ENCODE assay signal across 27 cellular contexts in the genomic region with DNA sequence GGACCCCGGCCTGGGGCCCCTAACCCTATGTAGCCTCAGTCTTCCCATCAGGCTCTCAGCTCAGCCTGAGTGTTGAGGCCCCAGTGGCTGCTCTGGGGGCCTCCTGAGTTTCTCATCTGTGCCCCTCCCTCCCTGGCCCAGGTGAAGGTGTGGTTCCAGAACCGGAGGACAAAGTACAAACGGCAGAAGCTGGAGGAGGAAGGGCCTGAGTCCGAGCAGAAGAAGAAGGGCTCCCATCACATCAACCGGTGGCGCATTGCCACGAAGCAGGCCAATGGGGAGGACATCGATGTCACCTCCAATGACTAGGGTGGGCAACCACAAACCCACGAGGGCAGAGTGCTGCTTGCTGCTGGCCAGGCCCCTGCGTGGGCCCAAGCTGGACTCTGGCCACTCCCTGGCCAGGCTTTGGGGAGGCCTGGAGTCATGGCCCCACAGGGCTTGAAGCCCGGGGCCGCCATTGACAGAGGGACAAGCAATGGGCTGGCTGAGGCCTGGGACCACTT. TPM values are rescaled to one million over a fixed set of nuclear protein-coding genes. Genes with fewer than 3 reads are reported as not detected.
"Had no signal": no experiment of that assay in that cellular context is flagged by ENCODE, and none has a peak within 500 bp of the region (broad histone marks: within the 10 kb centered on the region; RNA-seq: fewer than 3 reads in every experiment).

No MANE protein-coding gene starts in this region.

- H3K4me1 ChIP-seq: gastrocnemius medialis, thyroid gland, upper lobe of left lung had no signal

- H3K27ac ChIP-seq: coronary artery, gastrocnemius medialis, neutrophil, sigmoid colon, stomach, thyroid gland, upper lobe of left lung had no signal

- H3K27me3 ChIP-seq: thyroid gland, upper lobe of left lung had no signal

- H3K4me2 ChIP-seq: smooth muscle cell had no signal

- H3K4me3 ChIP-seq: coronary artery, dorsolateral prefrontal cortex, gastrocnemius medialis, sigmoid colon, smooth muscle cell, stomach, thyroid gland, upper lobe of left lung had no signal

- ATAC-seq: gastrocnemius medialis; stimulated activated naive B cell treated with anti-CD40 and anti-IgM and Interleukin-4, amounts not matched to agents 10 μg/mL and 1 μg/mL and 100 μg/mL, for 72 hours had no signal

- FAIRE-seq: bronchial epithelial cell, islet of Langerhans had no signal

- DNase-seq: activated CD4-positive, alpha-beta memory T cell treated with anti-CD3 and anti-CD28 coated beads, Interleukin-2, amount 10 ng/mL, durations not matched to agents 7 days and 5 days; activated CD4-positive, alpha-beta T cell treated with anti-CD3 and anti-CD28 coated beads, Interleukin-2, amount 10 ng/mL, durations not matched to agents 7 days and 5 days; activated CD4-positive, CD25-positive, alpha-beta regulatory T cell treated with anti-CD3 and anti-CD28 coated beads, Interleukin-2, amount 50 U/mL, for 72 hours; activated CD8-positive, alpha-beta memory T cell treated with anti-CD3 and anti-CD28 coated beads, Interleukin-2, amount 50 U/mL, for 48 hours; activated gamma-delta T cell treated with Interleukin-2 at 50 U/mL for 16 hours; activated naive CD4-positive, alpha-beta T cell treated with anti-CD3 and anti-CD28 coated beads, Interleukin-2, amount 50 U/mL, for 16 hours; activated T-cell treated with anti-CD3 and anti-CD28 coated beads, Interleukin-2, amount 50 U/mL, for 24 hours; effector memory CD4-positive, alpha-beta T cell; gastrocnemius medialis; glutamatergic neuron; sigmoid colon; stimulated activated CD4-positive, alpha-beta T cell treated with anti-CD3 and anti-CD28 coated beads, Interleukin-15, amount 100 ng/mL, for 24 hours; stimulated activated CD4-positive, alpha-beta T cell treated with anti-CD3 and anti-CD28 coated beads, Interleukin-2, amount 100 ng/mL, for 24 hours; stimulated activated naive B cell treated with anti-CD40 and anti-IgM and Interleukin-4, amounts not matched to agents 10 μg/mL and 1 μg/mL and 100 μg/mL, for 72 hours; stomach; SW 1271; T1000; thyroid gland had no signal

- H3K9me3 ChIP-seq: gastrocnemius medialis, neutrophil, sigmoid colon, stomach, thyroid gland, upper lobe of left lung had no signal

- H3K36me3 ChIP-seq: gastrocnemius medialis, neutrophil, sigmoid colon, stomach, thyroid gland, upper lobe of left lung had no signal

RNA-seq across cellular contexts. Expression of a gene that starts 16.4 kb away (rescaled TPM):
- total RNA-seq: activated CD4-positive, alpha-beta memory T cell treated with anti-CD3 and anti-CD28 coated beads, Interleukin-2, amount 10 ng/mL, durations not matched to agents 7 days and 5 days; activated CD4-positive, alpha-beta T cell treated with anti-CD3 and anti-CD28 coated beads, Interleukin-2, amount 10 ng/mL, durations not matched to agents 7 days and 5 days; gastrocnemius medialis; mesothelial cell of epicardium; osteocyte; sigmoid colon; smooth muscle cell; upper lobe of left lung had no signal
- polyA plus RNA-seq: smooth muscle cell had no signal
